ENCODE assay signal across 8 cellular contexts in genomic region chr5:172764861-172765765, GRCh38. TPM values are rescaled to one million over a fixed set of nuclear protein-coding genes. Genes with fewer than 3 reads are reported as not detected.
A peak's percentile ranks its signal among the peaks of the same experiment; 100 is the strongest.
DNase-seq lines count a peak whose midpoint lies in the region; ATAC-seq and TF ChIP-seq lines count a peak whose summit lies in the region.

No MANE protein-coding gene starts in this region.

- H3K4me2 ChIP-seq in neural cell (ENCODE audit: low read length): peak overlapping the region; percentile 76

- H3K36me3 ChIP-seq in HAP-1 (replicated peaks): peaks cover 25% of the 10 kb centered on the region
- peaks cover 34% of the 10 kb centered on the region for H3K36me3 ChIP-seq in MG63
- peaks cover 14% of the 10 kb centered on the region for H3K36me3 ChIP-seq in neural cell (ENCODE audit: insufficient read depth, low read length)

- peaks cover 39% of the 10 kb centered on the region for H3K79me2 ChIP-seq in neural cell (replicated peaks; ENCODE audit: insufficient read depth, low read length)

- no peak for TF ChIP-seq CTCF in fibroblast of villous mesenchyme (IDR thresholded peaks at IDR 0.05; ENCODE audit: insufficient read depth, low read depth, low read length)
- peak; percentile 47 for TF ChIP-seq CTCF in neural cell (IDR thresholded peaks at IDR 0.05; ENCODE audit: poor library complexity, severe bottlenecking)

- ATAC-seq in stimulated activated naive CD8-positive, alpha-beta T cell treated with anti-CD3 and anti-CD28 coated beads, Interleukin-15, amount 100 ng/mL, for 72 hours: peak; percentile 95

- peak overlapping the region; percentile 11 for H2AFZ ChIP-seq in neural cell (ENCODE audit: low read depth, low read length)

- peak overlapping the region; percentile 86 for H3K9ac ChIP-seq in neural cell (ENCODE audit: low read length)

- peaks cover 13% of the 10 kb centered on the region for H3F3A ChIP-seq in neural cell (ENCODE audit: insufficient read depth, low read length, poor library complexity, severe bottlenecking)

- H4K20me1 ChIP-seq in neural cell (ENCODE audit: insufficient read depth): no peaks in the 10 kb centered on the region

- no peaks in the 10 kb centered on the region for H3K9me2 ChIP-seq in neural cell (ENCODE audit: insufficient read depth, low read length)

- peak; percentile 58 for TF ChIP-seq RAD21 in neural cell (conservative IDR thresholded peaks at IDR 0.05)

- no peaks in the 10 kb centered on the region for H3K27me3 Mint-ChIP-seq in stimulated activated naive CD8-positive, alpha-beta T cell treated with anti-CD3 and anti-CD28 coated beads, Interleukin-15, amount 100 ng/mL, for 72 hours

- H3K4me3 ChIP-seq in HAP-1 (peak overlapping the region; percentile 22), MG63 (peak overlapping the region; percentile 41), fibroblast of villous mesenchyme (ENCODE audit: low read depth, low read length) (peak overlapping the region; percentile 41), neural cell (ENCODE audit: low read length) (peak overlapping the region; percentile 98)

- peaks cover 48% of the 10 kb centered on the region for H3K4me1 Mint-ChIP-seq in stimulated activated naive CD8-positive, alpha-beta T cell treated with anti-CD3 and anti-CD28 coated beads, Interleukin-15, amount 100 ng/mL, for 72 hours

- in situ Hi-C loops in G401 (cut with HindIII; ENCODE audit: low sequenced_read_pairs): no loop called here
- in situ Hi-C loops in HAP-1 (cut with MboI; ENCODE audit: low sequenced_read_pairs): no loop called here

- peak; percentile 100 for DNase-seq in G401 (ENCODE audit: low spot score)
- DNase-seq in HAP-1 (ENCODE audit: low spot score in 2 of 2): peak; percentile 96 to 97
- peak; percentile 99 for DNase-seq in MG63
- peak; percentile 94 to 98 for DNase-seq in SHP77 (lab: John Stamatoyannopoulos, UW)
- peak; percentile 89 for DNase-seq in activated gamma-delta T cell (lab: John Stamatoyannopoulos, UW)
- peak; percentile 100 for DNase-seq in fibroblast of villous mesenchyme (ENCODE audit: low read depth)
- DNase-seq in stimulated activated naive CD8-positive, alpha-beta T cell treated with anti-CD3 and anti-CD28 coated beads, Interleukin-15, amount 100 ng/mL, for 72 hours: peak; percentile 88 to 94

- peak overlapping the region; percentile 90 to 93 for H3K4me3 Mint-ChIP-seq in stimulated activated naive CD8-positive, alpha-beta T cell treated with anti-CD3 and anti-CD28 coated beads, Interleukin-15, amount 100 ng/mL, for 72 hours

- H3K9me3 ChIP-seq in HAP-1 (no peaks in the 10 kb centered on the region), MG63 (peaks cover 6% of the 10 kb centered on the region), neural cell (ENCODE audit: low read length) (no peaks in the 10 kb centered on the region)

- peaks cover 27% of the 10 kb centered on the region for H3K4me1 ChIP-seq in HAP-1

- H3K27ac Mint-ChIP-seq in stimulated activated naive CD8-positive, alpha-beta T cell treated with anti-CD3 and anti-CD28 coated beads, Interleukin-15, amount 100 ng/mL, for 72 hours: peak overlapping the region; percentile 96 to 99

- peaks cover 0 to 2% of the 10 kb centered on the region in 2 donors for H3K9me3 Mint-ChIP-seq in stimulated activated naive CD8-positive, alpha-beta T cell treated with anti-CD3 and anti-CD28 coated beads, Interleukin-15, amount 100 ng/mL, for 72 hours

- peak overlapping the region; percentile 97 for H3K27ac ChIP-seq in neural cell (ENCODE audit: low read length)

- TF ChIP-seq EP300 in neural cell (conservative IDR thresholded peaks at IDR 0.05; ENCODE audit: poor library complexity, severe bottlenecking): peak; percentile 97

- no peaks in the 10 kb centered on the region for H3K27me3 ChIP-seq in HAP-1 (ENCODE audit: low read depth)
- no peaks in the 10 kb centered on the region for H3K27me3 ChIP-seq in MG63
- H3K27me3 ChIP-seq in neural cell (ENCODE audit: insufficient read depth, low read depth, low read length): no peaks in the 10 kb centered on the region

TF ChIP-seq in neural cell, 6 proteins besides CTCF, POLR2A, EP300 and RAD21:
- TF ChIP-seq TAF1 (IDR thresholded peaks at IDR 0.05; ENCODE audit: low read depth): peak; percentile 94
- no peak for TF ChIP-seq EZH2 (IDR thresholded peaks at IDR 0.05; ENCODE audit: borderline replicate concordance, insufficient read depth, low read length, poor library complexity, severe bottlenecking)
- peak; percentile 68 for TF ChIP-seq MXI1 (conservative IDR thresholded peaks at IDR 0.05; ENCODE audit: poor library complexity, severe bottlenecking)
- TF ChIP-seq REST (IDR thresholded peaks at IDR 0.05; ENCODE audit: borderline replicate concordance): peak; percentile 93
- peak; percentile 95 for TF ChIP-seq POLR2AphosphoS5 (IDR thresholded peaks at IDR 0.05)
- TF ChIP-seq SMC3 (conservative IDR thresholded peaks at IDR 0.05; ENCODE audit: poor library complexity): peak; percentile 58

RNA-seq across cellular contexts. Expression of gene DUSP1, which starts 5.9 kb away (rescaled TPM):
- 36.6 and 39.1 TPM in 2 replicates for total RNA-seq in G401 (2014; rRNA removed; shearing (Covaris generic))
- total RNA-seq in MG63 (2014; rRNA removed; shearing (Covaris generic); ENCODE audit: low replicate concordance): 80.6 and 99.2 TPM in 2 replicates
- total RNA-seq in fibroblast of villous mesenchyme: 98.2 and 246 TPM in 2 replicates
- 48.3 and 52.9 TPM in 2 replicates for polyA plus RNA-seq in neural cell
- polyA minus RNA-seq in neural cell: 97.5 and 131 TPM in 2 replicates

Comparison
In these comparisons a context has a peak if more than half of its experiments do, and no peak if none do; other contexts are left out.
1. Peak in every context shown above with its lines: DNase-seq, ATAC-seq, H3K4me3 ChIP-seq and H3K27ac ChIP-seq.
2. H3K4me3 ChIP-seq: peak in every context shown above with its lines; median percentile 98 in neural cell; 41 in MG63; 41 in fibroblast of villous mesenchyme; 22 in HAP-1.